ENCODE assay signal across 1 cellular context in genomic region chr16:84614914-84615813, GRCh38.
TF ChIP-seq lines count a peak whose summit lies in the region.

No MANE protein-coding gene starts in this region.

TF ChIP-seq in GM23338, 12 proteins besides CTCF, POLR2A, EP300 and RAD21 (continued from another document):
- TF ChIP-seq ZNF462 (CRISPR knock-in tag; IDR thresholded peaks at IDR 0.05) (no peak), EZH2phosphoT487 (IDR thresholded peaks at IDR 0.05; ENCODE audit: unreplicated experiment) (no peak), JUNB (IDR thresholded peaks at IDR 0.05; ENCODE audit: unreplicated experiment) (no peak), CREB1 (CRISPR knock-in tag; IDR thresholded peaks at IDR 0.05; ENCODE audit: low read depth) (no peak), STAT1 (IDR thresholded peaks at IDR 0.05; ENCODE audit: unreplicated experiment) (no peak), POLR2AphosphoS5 (IDR thresholded peaks at IDR 0.05; ENCODE audit: low read depth) (no peak)
TF ChIP-seq in GM23338: peak in this region for 0.
